1 cellular context compared by ENCODE assay signal in the genomic region with DNA sequence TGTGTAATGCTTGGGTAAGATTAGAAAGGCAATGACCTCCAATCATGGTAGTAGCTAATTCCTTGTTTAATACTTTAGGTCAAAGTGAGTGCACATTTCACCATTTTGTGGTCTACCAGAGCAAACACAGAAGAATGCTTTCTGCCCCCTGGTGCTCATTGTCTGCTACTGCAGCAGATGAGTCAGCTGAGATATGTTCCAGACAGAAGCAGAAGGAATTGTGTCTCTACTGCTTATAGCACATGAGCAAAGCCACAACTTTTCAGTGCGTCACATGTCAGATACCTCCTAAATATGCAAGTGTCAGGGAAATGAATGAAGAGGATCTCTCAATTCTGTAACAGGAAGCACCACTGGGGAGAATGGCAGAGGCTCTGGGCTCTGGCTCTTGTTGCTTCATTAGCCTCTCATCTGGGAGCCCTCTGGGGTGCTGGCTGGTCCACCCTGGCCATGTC.
TF ChIP-seq lines count a peak whose summit lies in the region.

No MANE protein-coding gene starts in this region.

TF ChIP-seq in HepG2, 621 proteins besides CTCF, POLR2A, EP300 and RAD21 (continued from another document and continues in another):
- TF ChIP-seq, protein P1, sequence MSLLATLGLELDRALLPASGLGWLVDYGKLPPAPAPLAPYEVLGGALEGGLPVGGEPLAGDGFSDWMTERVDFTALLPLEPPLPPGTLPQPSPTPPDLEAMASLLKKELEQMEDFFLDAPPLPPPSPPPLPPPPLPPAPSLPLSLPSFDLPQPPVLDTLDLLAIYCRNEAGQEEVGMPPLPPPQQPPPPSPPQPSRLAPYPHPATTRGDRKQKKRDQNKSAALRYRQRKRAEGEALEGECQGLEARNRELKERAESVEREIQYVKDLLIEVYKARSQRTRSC (CRISPR knock-in tag; IDR thresholded peaks at IDR 0.05; ENCODE audit: low read depth): no peak
- TF ChIP-seq SP2 (CRISPR knock-in tag; IDR thresholded peaks at IDR 0.05) (no peak), ZNF33A (CRISPR knock-in tag; IDR thresholded peaks at IDR 0.05; ENCODE audit: borderline replicate concordance) (no peak), KLF13 (CRISPR knock-in tag; IDR thresholded peaks at IDR 0.05) (no peak), MAF1 (CRISPR knock-in tag; IDR thresholded peaks at IDR 0.05; ENCODE audit: borderline replicate concordance) (no peak), ATM (IDR thresholded peaks at IDR 0.05; ENCODE audit: borderline replicate concordance) (no peak), RNF2 (conservative IDR thresholded peaks at IDR 0.05; ENCODE audit: low read depth) (0 out of 2 replicates have a peak, but pooled peaks have one; percentile 35), ZNF326 (CRISPR knock-in tag; IDR thresholded peaks at IDR 0.05; ENCODE audit: borderline replicate concordance) (no peak), ZNF501 (CRISPR knock-in tag; IDR thresholded peaks at IDR 0.05) (no peak), SNAPC2 (CRISPR knock-in tag; IDR thresholded peaks at IDR 0.05) (no peak), ZNF331 (CRISPR knock-in tag; IDR thresholded peaks at IDR 0.05) (no peak; the same call in 1 of the 2 replicates), BRCA1 (CRISPR knock-in tag; IDR thresholded peaks at IDR 0.05) (no peak), JUN (CRISPR knock-in tag; IDR thresholded peaks at IDR 0.05) (no peak), ZNF180 (CRISPR knock-in tag; IDR thresholded peaks at IDR 0.05; ENCODE audit: borderline replicate concordance, low read depth) (no peak), ZNF431 (CRISPR knock-in tag; IDR thresholded peaks at IDR 0.05; ENCODE audit: borderline replicate concordance, low read depth) (no peak), ZNF230 (CRISPR knock-in tag; IDR thresholded peaks at IDR 0.05) (no peak), ZNF572 (CRISPR knock-in tag; IDR thresholded peaks at IDR 0.05) (no peak), IKZF4 (CRISPR knock-in tag; IDR thresholded peaks at IDR 0.05; ENCODE audit: borderline replicate concordance, low read depth, not compliant biosample characterization) (no peak), ZNF678 (CRISPR knock-in tag; IDR thresholded peaks at IDR 0.05) (no peak), MATR3 (CRISPR knock-in tag; IDR thresholded peaks at IDR 0.05) (no peak), ZFX (CRISPR knock-in tag; IDR thresholded peaks at IDR 0.05; ENCODE audit: low read depth) (no peak), MTF1 (CRISPR knock-in tag; IDR thresholded peaks at IDR 0.05) (no peak), ZNF746 (CRISPR knock-in tag; IDR thresholded peaks at IDR 0.05) (no peak), MEF2D (CRISPR knock-in tag; IDR thresholded peaks at IDR 0.05) (no peak), MBD4 (IDR thresholded peaks at IDR 0.05; ENCODE audit: borderline replicate concordance, low read length) (no peak), NR2F6 (IDR thresholded peaks at IDR 0.05) (0 out of 2 replicates have a peak, but pooled peaks have one; percentile 12), NR2F6 (CRISPR knock-in tag; IDR thresholded peaks at IDR 0.05) (0 out of 2 replicates have a peak, but pooled peaks have one; percentile 34), FOXK1 (CRISPR knock-in tag; IDR thresholded peaks at IDR 0.05; ENCODE audit: borderline replicate concordance, low read depth) (peak; percentile 53; the same call in 1 of the 2 replicates), KLF15 (CRISPR knock-in tag; IDR thresholded peaks at IDR 0.05; ENCODE audit: borderline replicate concordance) (no peak), PLRG1 (conservative IDR thresholded peaks at IDR 0.05) (no peak), FOSL2 (CRISPR knock-in tag; IDR thresholded peaks at IDR 0.05) (peak; percentile 89), XBP1 (CRISPR knock-in tag; IDR thresholded peaks at IDR 0.05) (no peak), ZNF652 (CRISPR knock-in tag; IDR thresholded peaks at IDR 0.05; ENCODE audit: borderline replicate concordance, low read depth) (0 out of 2 replicates have a peak, but pooled peaks have one; percentile 20), CAMTA2 (CRISPR knock-in tag; IDR thresholded peaks at IDR 0.05; ENCODE audit: borderline replicate concordance) (no peak), ZNF644 (CRISPR knock-in tag; IDR thresholded peaks at IDR 0.05; ENCODE audit: low read depth) (peak; percentile 60; the same call in 1 of the 2 replicates), SP4 (CRISPR knock-in tag; IDR thresholded peaks at IDR 0.05) (no peak), KMT2B (CRISPR knock-in tag; IDR thresholded peaks at IDR 0.05) (0 out of 2 replicates have a peak, but pooled peaks have one; percentile 29), GFI1 (CRISPR knock-in tag; IDR thresholded peaks at IDR 0.05; ENCODE audit: borderline replicate concordance) (no peak), DPF2 (CRISPR knock-in tag; IDR thresholded peaks at IDR 0.05; ENCODE audit: borderline replicate concordance, low read depth) (no peak), IRF2 (CRISPR knock-in tag; IDR thresholded peaks at IDR 0.05) (peak; percentile 76), PRMT3 (CRISPR knock-in tag; IDR thresholded peaks at IDR 0.05; ENCODE audit: borderline replicate concordance, low read depth) (no peak), ZBTB42 (CRISPR knock-in tag; IDR thresholded peaks at IDR 0.05) (no peak), PAF1 (CRISPR knock-in tag; IDR thresholded peaks at IDR 0.05) (no peak), NFATC3 (CRISPR knock-in tag; IDR thresholded peaks at IDR 0.05) (no peak), HOXA9 (CRISPR knock-in tag; IDR thresholded peaks at IDR 0.05; ENCODE audit: borderline replicate concordance) (no peak), ZSCAN22 (CRISPR knock-in tag; IDR thresholded peaks at IDR 0.05) (no peak)
- TF ChIP-seq, protein P2, sequence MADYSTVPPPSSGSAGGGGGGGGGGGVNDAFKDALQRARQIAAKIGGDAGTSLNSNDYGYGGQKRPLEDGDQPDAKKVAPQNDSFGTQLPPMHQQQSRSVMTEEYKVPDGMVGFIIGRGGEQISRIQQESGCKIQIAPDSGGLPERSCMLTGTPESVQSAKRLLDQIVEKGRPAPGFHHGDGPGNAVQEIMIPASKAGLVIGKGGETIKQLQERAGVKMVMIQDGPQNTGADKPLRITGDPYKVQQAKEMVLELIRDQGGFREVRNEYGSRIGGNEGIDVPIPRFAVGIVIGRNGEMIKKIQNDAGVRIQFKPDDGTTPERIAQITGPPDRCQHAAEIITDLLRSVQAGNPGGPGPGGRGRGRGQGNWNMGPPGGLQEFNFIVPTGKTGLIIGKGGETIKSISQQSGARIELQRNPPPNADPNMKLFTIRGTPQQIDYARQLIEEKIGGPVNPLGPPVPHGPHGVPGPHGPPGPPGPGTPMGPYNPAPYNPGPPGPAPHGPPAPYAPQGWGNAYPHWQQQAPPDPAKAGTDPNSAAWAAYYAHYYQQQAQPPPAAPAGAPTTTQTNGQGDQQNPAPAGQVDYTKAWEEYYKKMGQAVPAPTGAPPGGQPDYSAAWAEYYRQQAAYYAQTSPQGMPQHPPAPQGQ (CRISPR knock-in tag; IDR thresholded peaks at IDR 0.05; ENCODE audit: borderline replicate concordance): no peak
- TF ChIP-seq, protein P3, sequence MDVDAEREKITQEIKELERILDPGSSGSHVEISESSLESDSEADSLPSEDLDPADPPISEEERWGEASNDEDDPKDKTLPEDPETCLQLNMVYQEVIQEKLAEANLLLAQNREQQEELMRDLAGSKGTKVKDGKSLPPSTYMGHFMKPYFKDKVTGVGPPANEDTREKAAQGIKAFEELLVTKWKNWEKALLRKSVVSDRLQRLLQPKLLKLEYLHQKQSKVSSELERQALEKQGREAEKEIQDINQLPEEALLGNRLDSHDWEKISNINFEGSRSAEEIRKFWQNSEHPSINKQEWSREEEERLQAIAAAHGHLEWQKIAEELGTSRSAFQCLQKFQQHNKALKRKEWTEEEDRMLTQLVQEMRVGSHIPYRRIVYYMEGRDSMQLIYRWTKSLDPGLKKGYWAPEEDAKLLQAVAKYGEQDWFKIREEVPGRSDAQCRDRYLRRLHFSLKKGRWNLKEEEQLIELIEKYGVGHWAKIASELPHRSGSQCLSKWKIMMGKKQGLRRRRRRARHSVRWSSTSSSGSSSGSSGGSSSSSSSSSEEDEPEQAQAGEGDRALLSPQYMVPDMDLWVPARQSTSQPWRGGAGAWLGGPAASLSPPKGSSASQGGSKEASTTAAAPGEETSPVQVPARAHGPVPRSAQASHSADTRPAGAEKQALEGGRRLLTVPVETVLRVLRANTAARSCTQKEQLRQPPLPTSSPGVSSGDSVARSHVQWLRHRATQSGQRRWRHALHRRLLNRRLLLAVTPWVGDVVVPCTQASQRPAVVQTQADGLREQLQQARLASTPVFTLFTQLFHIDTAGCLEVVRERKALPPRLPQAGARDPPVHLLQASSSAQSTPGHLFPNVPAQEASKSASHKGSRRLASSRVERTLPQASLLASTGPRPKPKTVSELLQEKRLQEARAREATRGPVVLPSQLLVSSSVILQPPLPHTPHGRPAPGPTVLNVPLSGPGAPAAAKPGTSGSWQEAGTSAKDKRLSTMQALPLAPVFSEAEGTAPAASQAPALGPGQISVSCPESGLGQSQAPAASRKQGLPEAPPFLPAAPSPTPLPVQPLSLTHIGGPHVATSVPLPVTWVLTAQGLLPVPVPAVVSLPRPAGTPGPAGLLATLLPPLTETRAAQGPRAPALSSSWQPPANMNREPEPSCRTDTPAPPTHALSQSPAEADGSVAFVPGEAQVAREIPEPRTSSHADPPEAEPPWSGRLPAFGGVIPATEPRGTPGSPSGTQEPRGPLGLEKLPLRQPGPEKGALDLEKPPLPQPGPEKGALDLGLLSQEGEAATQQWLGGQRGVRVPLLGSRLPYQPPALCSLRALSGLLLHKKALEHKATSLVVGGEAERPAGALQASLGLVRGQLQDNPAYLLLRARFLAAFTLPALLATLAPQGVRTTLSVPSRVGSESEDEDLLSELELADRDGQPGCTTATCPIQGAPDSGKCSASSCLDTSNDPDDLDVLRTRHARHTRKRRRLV (CRISPR knock-in tag; IDR thresholded peaks at IDR 0.05): no peak
- TF ChIP-seq, protein P4, sequence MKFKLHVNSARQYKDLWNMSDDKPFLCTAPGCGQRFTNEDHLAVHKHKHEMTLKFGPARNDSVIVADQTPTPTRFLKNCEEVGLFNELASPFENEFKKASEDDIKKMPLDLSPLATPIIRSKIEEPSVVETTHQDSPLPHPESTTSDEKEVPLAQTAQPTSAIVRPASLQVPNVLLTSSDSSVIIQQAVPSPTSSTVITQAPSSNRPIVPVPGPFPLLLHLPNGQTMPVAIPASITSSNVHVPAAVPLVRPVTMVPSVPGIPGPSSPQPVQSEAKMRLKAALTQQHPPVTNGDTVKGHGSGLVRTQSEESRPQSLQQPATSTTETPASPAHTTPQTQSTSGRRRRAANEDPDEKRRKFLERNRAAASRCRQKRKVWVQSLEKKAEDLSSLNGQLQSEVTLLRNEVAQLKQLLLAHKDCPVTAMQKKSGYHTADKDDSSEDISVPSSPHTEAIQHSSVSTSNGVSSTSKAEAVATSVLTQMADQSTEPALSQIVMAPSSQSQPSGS (CRISPR knock-in tag; IDR thresholded peaks at IDR 0.05): 0 out of 2 replicates have a peak, but pooled peaks have one; percentile 49
- TF ChIP-seq, protein P5, sequence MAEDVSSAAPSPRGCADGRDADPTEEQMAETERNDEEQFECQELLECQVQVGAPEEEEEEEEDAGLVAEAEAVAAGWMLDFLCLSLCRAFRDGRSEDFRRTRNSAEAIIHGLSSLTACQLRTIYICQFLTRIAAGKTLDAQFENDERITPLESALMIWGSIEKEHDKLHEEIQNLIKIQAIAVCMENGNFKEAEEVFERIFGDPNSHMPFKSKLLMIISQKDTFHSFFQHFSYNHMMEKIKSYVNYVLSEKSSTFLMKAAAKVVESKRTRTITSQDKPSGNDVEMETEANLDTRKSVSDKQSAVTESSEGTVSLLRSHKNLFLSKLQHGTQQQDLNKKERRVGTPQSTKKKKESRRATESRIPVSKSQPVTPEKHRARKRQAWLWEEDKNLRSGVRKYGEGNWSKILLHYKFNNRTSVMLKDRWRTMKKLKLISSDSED (CRISPR knock-in tag; IDR thresholded peaks at IDR 0.05): no peak
- TF ChIP-seq, protein P6, sequence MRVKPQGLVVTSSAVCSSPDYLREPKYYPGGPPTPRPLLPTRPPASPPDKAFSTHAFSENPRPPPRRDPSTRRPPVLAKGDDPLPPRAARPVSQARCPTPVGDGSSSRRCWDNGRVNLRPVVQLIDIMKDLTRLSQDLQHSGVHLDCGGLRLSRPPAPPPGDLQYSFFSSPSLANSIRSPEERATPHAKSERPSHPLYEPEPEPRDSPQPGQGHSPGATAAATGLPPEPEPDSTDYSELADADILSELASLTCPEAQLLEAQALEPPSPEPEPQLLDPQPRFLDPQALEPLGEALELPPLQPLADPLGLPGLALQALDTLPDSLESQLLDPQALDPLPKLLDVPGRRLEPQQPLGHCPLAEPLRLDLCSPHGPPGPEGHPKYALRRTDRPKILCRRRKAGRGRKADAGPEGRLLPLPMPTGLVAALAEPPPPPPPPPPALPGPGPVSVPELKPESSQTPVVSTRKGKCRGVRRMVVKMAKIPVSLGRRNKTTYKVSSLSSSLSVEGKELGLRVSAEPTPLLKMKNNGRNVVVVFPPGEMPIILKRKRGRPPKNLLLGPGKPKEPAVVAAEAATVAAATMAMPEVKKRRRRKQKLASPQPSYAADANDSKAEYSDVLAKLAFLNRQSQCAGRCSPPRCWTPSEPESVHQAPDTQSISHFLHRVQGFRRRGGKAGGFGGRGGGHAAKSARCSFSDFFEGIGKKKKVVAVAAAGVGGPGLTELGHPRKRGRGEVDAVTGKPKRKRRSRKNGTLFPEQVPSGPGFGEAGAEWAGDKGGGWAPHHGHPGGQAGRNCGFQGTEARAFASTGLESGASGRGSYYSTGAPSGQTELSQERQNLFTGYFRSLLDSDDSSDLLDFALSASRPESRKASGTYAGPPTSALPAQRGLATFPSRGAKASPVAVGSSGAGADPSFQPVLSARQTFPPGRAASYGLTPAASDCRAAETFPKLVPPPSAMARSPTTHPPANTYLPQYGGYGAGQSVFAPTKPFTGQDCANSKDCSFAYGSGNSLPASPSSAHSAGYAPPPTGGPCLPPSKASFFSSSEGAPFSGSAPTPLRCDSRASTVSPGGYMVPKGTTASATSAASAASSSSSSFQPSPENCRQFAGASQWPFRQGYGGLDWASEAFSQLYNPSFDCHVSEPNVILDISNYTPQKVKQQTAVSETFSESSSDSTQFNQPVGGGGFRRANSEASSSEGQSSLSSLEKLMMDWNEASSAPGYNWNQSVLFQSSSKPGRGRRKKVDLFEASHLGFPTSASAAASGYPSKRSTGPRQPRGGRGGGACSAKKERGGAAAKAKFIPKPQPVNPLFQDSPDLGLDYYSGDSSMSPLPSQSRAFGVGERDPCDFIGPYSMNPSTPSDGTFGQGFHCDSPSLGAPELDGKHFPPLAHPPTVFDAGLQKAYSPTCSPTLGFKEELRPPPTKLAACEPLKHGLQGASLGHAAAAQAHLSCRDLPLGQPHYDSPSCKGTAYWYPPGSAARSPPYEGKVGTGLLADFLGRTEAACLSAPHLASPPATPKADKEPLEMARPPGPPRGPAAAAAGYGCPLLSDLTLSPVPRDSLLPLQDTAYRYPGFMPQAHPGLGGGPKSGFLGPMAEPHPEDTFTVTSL (CRISPR knock-in tag; IDR thresholded peaks at IDR 0.05; ENCODE audit: borderline replicate concordance): no peak
- TF ChIP-seq, protein P7, sequence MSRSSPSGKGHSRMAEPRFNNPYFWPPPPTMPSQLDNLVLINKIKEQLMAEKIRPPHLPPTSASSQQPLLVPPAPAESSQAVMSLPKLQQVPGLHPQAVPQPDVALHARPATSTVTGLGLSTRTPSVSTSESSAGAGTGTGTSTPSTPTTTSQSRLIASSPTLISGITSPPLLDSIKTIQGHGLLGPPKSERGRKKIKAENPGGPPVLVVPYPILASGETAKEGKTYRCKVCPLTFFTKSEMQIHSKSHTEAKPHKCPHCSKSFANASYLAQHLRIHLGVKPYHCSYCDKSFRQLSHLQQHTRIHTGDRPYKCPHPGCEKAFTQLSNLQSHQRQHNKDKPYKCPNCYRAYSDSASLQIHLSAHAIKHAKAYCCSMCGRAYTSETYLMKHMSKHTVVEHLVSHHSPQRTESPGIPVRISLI (CRISPR knock-in tag; IDR thresholded peaks at IDR 0.05; ENCODE audit: borderline replicate concordance): no peak
